ENCODE assay signal across 8 cellular contexts in the genomic region with DNA sequence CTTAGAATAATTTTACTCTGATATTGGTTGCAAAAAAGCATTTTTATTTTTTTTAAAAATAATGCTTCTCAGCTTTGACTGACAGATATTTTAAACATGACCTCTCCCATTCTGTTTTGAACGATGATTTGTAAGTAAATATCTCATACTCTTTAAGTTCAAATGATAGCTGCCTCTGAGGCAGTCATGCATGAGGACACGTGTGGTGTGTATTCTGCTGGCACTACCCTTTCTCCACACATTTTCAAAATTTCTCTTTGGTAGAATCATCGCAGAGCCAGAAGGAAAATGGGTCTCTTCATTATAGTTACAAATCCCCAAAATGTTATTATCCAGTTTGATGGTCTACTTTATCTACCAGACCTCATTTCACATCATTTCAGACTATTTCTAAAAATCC.
"Had no signal": no experiment of that assay in that cellular context is flagged by ENCODE, and none has a peak within 500 bp of the region (broad histone marks: within the 10 kb centered on the region; RNA-seq: fewer than 3 reads in every experiment).

No MANE protein-coding gene starts in this region.

- ATAC-seq: GM23338, K562 had no signal

- DNase-seq: H9, HCEC 1CT, IMR-90 had no signal

- FAIRE-seq: H1, H54, HTR-8/SVneo, K562 had no signal
